ENCODE assay signal across 22 cellular contexts in genomic region chr6:100173211-100173610, GRCh38.
"Had no signal": no experiment of that assay in that cellular context is flagged by ENCODE, and none has a peak within 500 bp of the region (broad histone marks: within the 10 kb centered on the region; RNA-seq: fewer than 3 reads in every experiment).

No MANE protein-coding gene starts in this region.

- DNase-seq: activated B cell treated with CpG ODN at 0.5 μM for 24 hours; activated CD4-positive, alpha-beta T cell treated with anti-CD3 and anti-CD28 coated beads for 1 hour; activated CD4-positive, alpha-beta T cell treated with anti-CD3 and anti-CD28 coated beads, Interleukin-2, amount 10 ng/mL, durations not matched to agents 24 days and 14 days; activated CD4-positive, alpha-beta T cell treated with anti-CD3 and anti-CD28 coated beads, Interleukin-2, amount 50 U/mL, for 48 hours; activated CD8-positive, alpha-beta memory T cell treated with anti-CD3 and anti-CD28 coated beads, Interleukin-2, amount 10 ng/mL, durations not matched to agents 7 days and 5 days; activated effector memory CD4-positive, alpha-beta T cell treated with anti-CD3 and anti-CD28 coated beads, Interleukin-2, amount 50 U/mL, for 16 hours; activated naive CD4-positive, alpha-beta T cell treated with Interleukin-2 at 50 U/mL for 16 hours; activated T-cell treated with anti-CD3 and anti-CD28 coated beads, Interleukin-2, amount 50 U/mL, for 24 hours; anterior cingulate cortex; Karpas-422; NCI-H1092; NCI-H1417; NCI-H1930; NCI-H2171; NCI-H2227 treated with DMSO at 0.1 percent for 48 hours; NCI-H446 treated with DMSO at 0.1 percent for 48 hours; NCI-H524 treated with DMSO at 0.1 percent for 48 hours; NCI-H748 treated with DMSO at 0.1 percent for 48 hours; SIG-M5; T-helper 17 cell; T-helper 9 cell had no signal

- ATAC-seq: activated CD8-positive, alpha-beta memory T cell treated with anti-CD3 and anti-CD28 coated beads, Interleukin-2, amount 10 ng/mL, durations not matched to agents 7 days and 5 days; activated naive CD4-positive, alpha-beta T cell treated with anti-CD3 and anti-CD28 coated beads, Interleukin-2, amount 50 U/mL, for 72 hours; T-helper 17 cell had no signal
